Comparison of ENCODE assay signal across 11 cellular contexts in the genomic region with DNA sequence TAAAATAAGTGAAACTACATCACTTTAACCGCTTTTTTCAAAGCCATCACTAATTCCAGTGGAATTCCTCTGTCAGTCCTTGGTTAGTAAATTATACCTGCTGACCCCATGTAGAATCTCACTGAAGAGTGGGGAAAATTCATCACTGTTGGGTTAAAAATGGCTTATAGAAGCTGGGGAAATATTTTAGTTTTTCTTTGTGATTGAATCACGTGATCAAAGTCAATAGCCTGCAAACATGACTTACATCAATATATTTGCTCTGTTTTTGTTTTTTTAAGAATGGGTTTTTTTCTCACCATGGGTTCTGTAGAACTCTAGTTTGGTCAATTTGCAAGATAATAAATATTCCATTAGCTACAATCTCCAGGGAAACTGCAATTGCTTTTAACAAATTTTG.
"Had no signal": no experiment of that assay in that cellular context is flagged by ENCODE, and none has a peak within 500 bp of the region (broad histone marks: within the 10 kb centered on the region; RNA-seq: fewer than 3 reads in every experiment).

No MANE protein-coding gene starts in this region.

- H3K9ac ChIP-seq: GM23248 had no signal

- H3K9me3 ChIP-seq: HAP-1 had no signal

- H3K36me3 ChIP-seq: HAP-1 had no signal

- DNase-seq: GM23248, GOT3, H7, H9, HCEC 1CT, HFFc6 had no signal

- H3K4me1 ChIP-seq: HAP-1 had no signal

- H3K4me3 ChIP-seq: GM23248, GM23338, HAP-1 had no signal

- ATAC-seq: GM23338, HCT116 had no signal

- H3K27ac ChIP-seq: GM23248 had no signal

- H3K4me2 ChIP-seq: GM23338 had no signal

- FAIRE-seq: H1, H54 had no signal

- H2AFZ ChIP-seq: GM23248, GM23338 had no signal
